In the genomic region with DNA sequence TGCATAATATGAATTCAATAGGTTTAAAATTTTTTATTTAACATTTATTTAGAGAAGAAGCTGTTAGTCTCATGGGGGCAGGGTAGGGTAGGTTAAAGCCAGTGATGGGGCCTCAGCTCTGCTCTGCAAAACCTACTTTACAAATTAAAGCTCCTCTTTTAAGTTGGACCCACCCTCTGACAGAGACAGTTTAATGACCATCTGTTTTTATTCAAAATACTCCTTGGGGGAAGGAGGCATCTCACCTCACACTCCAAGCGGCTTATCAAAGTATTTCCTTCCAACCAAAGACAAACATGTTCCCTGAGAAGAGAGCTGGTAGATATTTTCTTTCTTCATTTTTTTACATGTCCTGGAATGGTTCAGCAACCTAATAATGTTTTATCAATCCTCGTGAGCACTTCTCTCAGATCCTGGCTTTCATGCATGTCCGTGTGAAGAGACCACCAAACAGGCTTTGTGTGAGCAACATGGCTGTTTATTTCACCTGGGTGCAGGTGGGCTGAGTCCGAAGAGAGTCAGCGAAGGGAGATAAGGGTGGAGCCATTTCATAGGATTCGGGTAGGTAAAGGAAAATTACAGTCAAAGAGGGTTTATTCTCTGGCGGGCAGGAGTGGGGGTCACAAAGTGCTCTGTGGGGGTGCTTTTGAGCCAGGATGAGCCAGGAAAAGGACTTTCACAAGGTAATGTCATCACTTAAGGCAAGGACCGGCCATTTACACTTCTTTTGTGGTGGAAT, we compare ENCODE assay signal across 14 cellular contexts.
"Had no signal": no experiment of that assay in that cellular context is flagged by ENCODE, and none has a peak within 500 bp of the region (broad histone marks: within the 10 kb centered on the region; RNA-seq: fewer than 3 reads in every experiment).

No MANE protein-coding gene starts in this region.

- H3K27me3 Mint-ChIP-seq: activated B cell treated with CpG ODN at 0.5 μM for 24 hours; activated CD4-positive, alpha-beta T cell treated with anti-CD3 and anti-CD28 coated beads, Interleukin-2, amount 10 ng/mL, durations not matched to agents 7 days and 5 days; naive thymus-derived CD4-positive, alpha-beta T cell; stimulated activated naive CD8-positive, alpha-beta T cell treated with anti-CD3 and anti-CD28 coated beads, Interleukin-15, amount 100 ng/mL, for 72 hours; type B pancreatic cell had no signal

- H3K4me1 ChIP-seq: parathyroid adenoma, sigmoid colon, spleen had no signal

- H3K9me3 Mint-ChIP-seq: activated CD4-positive, alpha-beta T cell treated with anti-CD3 and anti-CD28 coated beads, Interleukin-2, amount 10 ng/mL, durations not matched to agents 7 days and 5 days; activated naive CD4-positive, alpha-beta T cell treated with anti-CD3 and anti-CD28 coated beads for 36 hours had no signal

- H3K4me3 Mint-ChIP-seq: activated B cell treated with CpG ODN at 0.5 μM for 24 hours; activated CD4-positive, alpha-beta T cell treated with anti-CD3 and anti-CD28 coated beads, Interleukin-2, amount 10 ng/mL, durations not matched to agents 7 days and 5 days; activated naive CD4-positive, alpha-beta T cell treated with anti-CD3 and anti-CD28 coated beads for 36 hours; naive thymus-derived CD4-positive, alpha-beta T cell; stimulated activated naive CD8-positive, alpha-beta T cell treated with anti-CD3 and anti-CD28 coated beads, Interleukin-15, amount 100 ng/mL, for 72 hours; type B pancreatic cell had no signal

- H3K36me3 ChIP-seq: sigmoid colon, spleen had no signal

- H3K27ac Mint-ChIP-seq: activated B cell treated with CpG ODN at 0.5 μM for 24 hours; activated CD4-positive, alpha-beta T cell treated with anti-CD3 and anti-CD28 coated beads, Interleukin-2, amount 10 ng/mL, durations not matched to agents 7 days and 5 days; activated naive CD4-positive, alpha-beta T cell treated with anti-CD3 and anti-CD28 coated beads for 36 hours; stimulated activated naive CD8-positive, alpha-beta T cell treated with anti-CD3 and anti-CD28 coated beads, Interleukin-15, amount 100 ng/mL, for 72 hours; type B pancreatic cell had no signal

- H3K36me3 Mint-ChIP-seq: type B pancreatic cell had no signal

- H3K9ac ChIP-seq: parathyroid adenoma had no signal

- H3K4me3 ChIP-seq: hepatocyte, mucosa of descending colon, sigmoid colon, spleen had no signal

- ATAC-seq: left lobe of liver; mucosa of descending colon; naive thymus-derived CD4-positive, alpha-beta T cell; stimulated activated naive CD8-positive, alpha-beta T cell treated with anti-CD3 and anti-CD28 coated beads, Interleukin-15, amount 100 ng/mL, for 72 hours had no signal

- H3K4me1 Mint-ChIP-seq: activated B cell treated with CpG ODN at 0.5 μM for 24 hours; activated CD4-positive, alpha-beta T cell treated with anti-CD3 and anti-CD28 coated beads, Interleukin-2, amount 10 ng/mL, durations not matched to agents 7 days and 5 days; stimulated activated naive CD8-positive, alpha-beta T cell treated with anti-CD3 and anti-CD28 coated beads, Interleukin-15, amount 100 ng/mL, for 72 hours had no signal

- H3K9me3 ChIP-seq: mucosa of descending colon, sigmoid colon, spleen had no signal

- DNase-seq: activated B cell treated with CpG ODN at 0.5 μM for 24 hours; activated CD4-positive, alpha-beta T cell treated with anti-CD3 and anti-CD28 coated beads, Interleukin-2, amount 10 ng/mL, durations not matched to agents 7 days and 5 days; activated naive CD4-positive, alpha-beta T cell treated with anti-CD3 and anti-CD28 coated beads for 36 hours; islet precursor cell; mucosa of descending colon; naive thymus-derived CD4-positive, alpha-beta T cell; sigmoid colon; spleen; stimulated activated naive CD8-positive, alpha-beta T cell treated with anti-CD3 and anti-CD28 coated beads, Interleukin-15, amount 100 ng/mL, for 72 hours; T-helper 2 cell had no signal
